ENCODE assay signal across 14 cellular contexts in the genomic region with DNA sequence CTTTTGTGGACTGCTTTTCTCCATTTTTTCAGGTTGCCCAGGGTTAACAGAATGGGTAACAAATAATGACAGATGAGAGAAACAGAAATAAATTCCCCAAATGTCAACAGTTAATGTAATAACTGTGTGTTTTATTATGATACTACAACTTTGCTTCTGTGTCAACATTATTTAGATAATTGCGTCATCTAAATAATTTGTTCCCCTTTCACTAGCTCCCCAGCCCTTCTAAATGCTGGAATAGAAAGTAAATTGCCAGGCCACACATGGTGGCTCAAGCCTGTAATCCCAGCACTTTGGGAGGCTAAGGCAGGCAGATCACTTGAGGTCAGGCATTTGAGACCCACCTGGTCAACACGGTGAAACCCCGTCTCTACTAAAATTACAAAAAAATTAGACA. TPM values are rescaled to one million over a fixed set of nuclear protein-coding genes. Genes with fewer than 3 reads are reported as not detected.
DNase-seq lines count a peak whose midpoint lies in the region; ATAC-seq, FAIRE-seq and TF ChIP-seq lines count a peak whose summit lies in the region.
"Had no signal": no experiment of that assay in that cellular context is flagged by ENCODE, and none has a peak within 500 bp of the region (broad histone marks: within the 10 kb centered on the region; RNA-seq: fewer than 3 reads in every experiment).

No MANE protein-coding gene starts in this region.

- no peak for FAIRE-seq in HepG2 (lab: Jason Lieb, UNC)

- no peak overlapping the region for H2BK12ac ChIP-seq in H9 (ENCODE audit: insufficient read length, low read depth, low read length)

- H2BK15ac ChIP-seq in H9 (ENCODE audit: low read depth, low read length) = no peak overlapping the region

- TF ChIP-seq POLR2A in HepG2 (IDR thresholded peaks at IDR 0.05; ENCODE audit: insufficient read depth in 1 of 2, low read depth in 2 of 2, low read length in 2 of 2) (no peak), GM18505 (IDR thresholded peaks at IDR 0.05; ENCODE audit: borderline replicate concordance, extremely low read depth, insufficient read depth, insufficient read length) (no peak)

- no peak for TF ChIP-seq RAD21 in HepG2 (CRISPR knock-in tag; IDR thresholded peaks at IDR 0.05)

- no peaks in the 10 kb centered on the region for H3K27me3 Mint-ChIP-seq in H9 (ENCODE audit: low read depth)
- no peaks in the 10 kb centered on the region for H3K27me3 Mint-ChIP-seq in activated T-helper 17 cell treated with anti-CD3 and anti-CD28 coated beads, Interleukin-2, amount 50 U/mL, for 72 hours
- H3K27me3 Mint-ChIP-seq: B cell had no signal

- H3K23ac ChIP-seq in H9 (ENCODE audit: insufficient read length, low read depth, low read length) = no peak overlapping the region

- H3K4me1 ChIP-seq in H9 (ENCODE audit: insufficient read depth, low read length) = no peaks in the 10 kb centered on the region
- H3K4me1 ChIP-seq in HepG2 (ENCODE audit: insufficient read depth, low read length) = peaks cover 7% of the 10 kb centered on the region
- H3K4me1 ChIP-seq: SJCRH30 had no signal

- no peak overlapping the region for H2AK5ac ChIP-seq in H9 (ENCODE audit: insufficient read length, low read length)

- no peak overlapping the region for H4K5ac ChIP-seq in H9 (ENCODE audit: insufficient read length, low read depth, low read length)

- H4K91ac ChIP-seq in H9 (ENCODE audit: insufficient read length, low read depth, low read length) = no peak overlapping the region

- H3K36me3 Mint-ChIP-seq in H9 (ENCODE audit: insufficient read depth in 1 of 3, low read depth in 3 of 3) = peaks cover 42 to 90% (median 88%) of the 10 kb centered on the region in 3 experiments; a peak in 6 of 7 replicates
- peaks cover 98% of the 10 kb centered on the region for H3K36me3 Mint-ChIP-seq in activated T-helper 17 cell treated with anti-CD3 and anti-CD28 coated beads, Interleukin-2, amount 50 U/mL, for 72 hours (ENCODE audit: low read depth)

- POLR2A ChIA-PET in HepG2 (lab: Yijun Ruan, JAX) = no interaction called here

- no peak overlapping the region for H3K4ac ChIP-seq in H9 (ENCODE audit: low read depth, low read length)

- no peak overlapping the region for H2BK20ac ChIP-seq in H9 (ENCODE audit: low read depth, low read length, poor library complexity, severe bottlenecking)

- H4K8ac ChIP-seq in H9 (replicated peaks; ENCODE audit: insufficient read length, low read depth, low read length) = no peak overlapping the region

- no peaks in the 10 kb centered on the region for H3K9me3 ChIP-seq in H9 (ENCODE audit: control insufficient read depth, low read depth, low read length)
- H3K9me3 ChIP-seq in HepG2 (ENCODE audit: low read length) = no peaks in the 10 kb centered on the region
- H3K9me3 ChIP-seq: SJCRH30 had no signal

- H3T11ph ChIP-seq in H9 (ENCODE audit: low read length) = no peak overlapping the region

- H3K79me1 ChIP-seq in H9 (ENCODE audit: insufficient read depth, low read depth, low read length, poor library complexity, severe bottlenecking) = no peaks in the 10 kb centered on the region

- H3K9me3 Mint-ChIP-seq in H9 = no peaks in the 10 kb centered on the region
- no peaks in the 10 kb centered on the region for H3K9me3 Mint-ChIP-seq in activated T-helper 17 cell treated with anti-CD3 and anti-CD28 coated beads, Interleukin-2, amount 50 U/mL, for 72 hours

- no peaks in the 10 kb centered on the region for H3K23me2 ChIP-seq in H9 (ENCODE audit: insufficient read length, low read depth, low read length, poor library complexity, severe bottlenecking)

- no peak for TF ChIP-seq EP300 in HepG2 (IDR thresholded peaks at IDR 0.05; ENCODE audit: low read depth in 2 of 2, low read length in 2 of 2)
- TF ChIP-seq EP300 in HepG2 (CRISPR knock-in tag; IDR thresholded peaks at IDR 0.05; ENCODE audit: borderline replicate concordance) = no peak

- peak overlapping the region in 2 of 3 experiments; percentile 14 to 80; a peak in 2 of 7 replicates for H3K27ac Mint-ChIP-seq in H9
- no peak overlapping the region for H3K27ac Mint-ChIP-seq in activated T-helper 17 cell treated with anti-CD3 and anti-CD28 coated beads, Interleukin-2, amount 50 U/mL, for 72 hours
- H3K27ac Mint-ChIP-seq: B cell had no signal

- no peak overlapping the region for H2AFZ ChIP-seq in H9 (ENCODE audit: low read length)
- H2AFZ ChIP-seq in HepG2 (ENCODE audit: low read length) = no peak overlapping the region

- DNase-seq in CD1c-positive myeloid dendritic cell (ENCODE audit: extremely low spot score) (peak; percentile 15), H9 (no peak), NCI-H774 (lab: John Stamatoyannopoulos, UW) (peak; percentile 76), HepG2 (ENCODE audit: low spot score) (no peak), HK-2 (ENCODE audit: unreplicated experiment) (no peak)
- DNase-seq: ACHN, H7, NCI-H1436, NCI-H446, SJCRH30 had no signal

- H3K56ac ChIP-seq in H9 (ENCODE audit: insufficient read length, low read depth, low read length) = no peak overlapping the region

- no peak overlapping the region for H3K4me3 Mint-ChIP-seq in H9
- no peak overlapping the region for H3K4me3 Mint-ChIP-seq in activated T-helper 17 cell treated with anti-CD3 and anti-CD28 coated beads, Interleukin-2, amount 50 U/mL, for 72 hours
- H3K4me3 Mint-ChIP-seq: B cell had no signal

- H3K9ac ChIP-seq in H9 (ENCODE audit: extremely low read depth, insufficient read length, low read length) = no peak overlapping the region
- H3K9ac ChIP-seq in HepG2 (ENCODE audit: insufficient read depth, low read depth, low read length) = no peak overlapping the region
- H3K9ac ChIP-seq: KMS-11 had no signal

- in situ Hi-C loops in HepG2 (cut with HindIII; ENCODE audit: extremely low pct_ligation_motif_present, low pct_unique_long_range_greater_than_20kb) = no loop called here

- H3K27me3 ChIP-seq in H9 (ENCODE audit: insufficient read depth, low read length) = no peaks in the 10 kb centered on the region
- H3K27me3 ChIP-seq in HepG2 (ENCODE audit: control insufficient read depth in 1 of 2, insufficient read depth in 2 of 2, low read length in 2 of 2) = no peaks in the 10 kb centered on the region
- H3K27me3 ChIP-seq: SJCRH30 had no signal

- no peak overlapping the region for H3K18ac ChIP-seq in H9 (ENCODE audit: insufficient read length, low read depth, low read length)

- TF ChIP-seq CTCF in H9 (conservative IDR thresholded peaks at IDR 0.05) (no peak), HepG2 (CRISPR knock-in tag; IDR thresholded peaks at IDR 0.05) (no peak)

- no peaks in the 10 kb centered on the region for H4K20me1 ChIP-seq in H9 (ENCODE audit: control insufficient read depth, insufficient read depth, insufficient read length)
- no peaks in the 10 kb centered on the region for H4K20me1 ChIP-seq in HepG2 (ENCODE audit: insufficient read depth, low read length)

- H2BK120ac ChIP-seq in H9 (ENCODE audit: low read depth, low read length, poor library complexity, severe bottlenecking) = no peak overlapping the region

- H3K79me2 ChIP-seq in H9 (ENCODE audit: insufficient read depth, low read length) (no peaks in the 10 kb centered on the region), HepG2 (ENCODE audit: insufficient read depth, low read length) (no peaks in the 10 kb centered on the region)

- H3K36me3 ChIP-seq in HepG2 (replicated peaks in 1 of 2; ENCODE audit: control insufficient read depth in 1 of 2, insufficient read depth in 2 of 2, low read length in 2 of 2) = peaks cover 11 to 81% of the 10 kb centered on the region in 2 experiments; a peak in 4 of 5 replicates

- H3K27ac ChIP-seq in H9 (ENCODE audit: insufficient read length, low read depth, low read length) (no peak overlapping the region), HepG2 (ENCODE audit: extremely low read length, insufficient read depth, low read length) (no peak overlapping the region)
- H3K27ac ChIP-seq: KMS-11, SJCRH30 had no signal

- H3K4me1 Mint-ChIP-seq in H9 = 0 out of 4 replicates have a peak, but pooled peaks cover 0 to 3% of the 10 kb centered on the region in 2 experiments
- H3K4me1 Mint-ChIP-seq in activated T-helper 17 cell treated with anti-CD3 and anti-CD28 coated beads, Interleukin-2, amount 50 U/mL, for 72 hours = peaks cover 6% of the 10 kb centered on the region
- H3K4me1 Mint-ChIP-seq: B cell had no signal

- no TSS peak for BruUV-seq in HepG2 (replicated peaks; lab: Mats Ljungman, UMichigan)

- ATAC-seq in HepG2 (no peak), GM18505 (IDR thresholded peaks at IDR 0.05; ENCODE audit: unreplicated experiment) (no peak)
- ATAC-seq in activated T-helper 17 cell treated with anti-CD3 and anti-CD28 coated beads, Interleukin-2, amount 50 U/mL, for 72 hours (replicated peaks) = no peak

- H3K4me2 ChIP-seq in H9 (ENCODE audit: insufficient read depth, insufficient read length, low read length) (no peak overlapping the region), HepG2 (ENCODE audit: low read depth, low read length) (no peak overlapping the region)
- H3K4me2 ChIP-seq: KMS-11 had no signal

- H3K4me3 ChIP-seq in HepG2 (replicated peaks in 1 of 3; ENCODE audit: insufficient read depth in 1 of 3, low read depth in 2 of 3, low read length in 3 of 3) = no peak overlapping the region
- H3K4me3 ChIP-seq: SJCRH30 had no signal

- no CpG with 5 or more reads among the region's 3 CpGs for WGBS in H9 (ENCODE audit: extremely low coverage, insufficient read length, low lambda C conversion rate)
- whole genome bisulfite sequencing in HepG2 (ENCODE audit: low lambda C conversion rate) = 96% methylated on average over 3 of the region's 3 CpGs

- intact Hi-C loops in HepG2 (cut with micrococcal nuclease; ENCODE audit: unreplicated experiment) = no loop called here

- CTCF ChIA-PET in HepG2 (lab: Yijun Ruan, JAX; ENCODE audit: low intra/inter-chr PET ratio, low total read pairs) = no interaction called here

- H3K14ac ChIP-seq in H9 (ENCODE audit: insufficient read depth, low read length) = no peak overlapping the region

- H2BK5ac ChIP-seq in H9 (ENCODE audit: insufficient read length, low read length) = no peak overlapping the region

RNA-seq across cellular contexts. Expression of a gene that starts 53.5 kb away (rescaled TPM):
- total RNA-seq in H9 (2021) = 58.8 and 60.2 TPM in 2 replicates
- 9.1 and 16.2 TPM in 2 replicates for total RNA-seq in HepG2 (2016; rRNA removed; fragmentation: Illumina TruSeq; extraction: Trizol)
- 6.7 and 7.6 TPM in 2 replicates for total RNA-seq in HepG2 (2016; cell fraction: cytosol; rRNA removed; fragmentation: Illumina TruSeq; extraction: Trizol; ENCODE audit: low read depth)
- total RNA-seq in HepG2 (2016; cell fraction: insoluble cytoplasmic fraction; rRNA removed; fragmentation: Illumina TruSeq; extraction: Trizol) = 8.0 and 14.4 TPM in 2 replicates
- 13.6 and 14.3 TPM in 2 replicates for total RNA-seq in HepG2 (2016; cell fraction: membrane; rRNA removed; fragmentation: Illumina TruSeq; extraction: Trizol)
- 10.3 and 11.7 TPM in 2 replicates for total RNA-seq in HepG2 (2016; cell fraction: nucleus; rRNA removed; fragmentation: Illumina TruSeq; extraction: Trizol)
- polyA plus RNA-seq in HepG2 (2011; rRNA removed) = 24.8 and 32.1 TPM in 2 replicates
- 18.3 and 19.4 TPM in 2 replicates for polyA plus RNA-seq in HepG2 (2011; cell fraction: cytosol; rRNA removed)
- 18.0 and 18.4 TPM in 2 replicates for polyA plus RNA-seq in HepG2 (2011; cell fraction: nucleus; rRNA removed)
- 13.1 and 14.4 TPM in 2 replicates for polyA plus RNA-seq in HepG2 (2012)
- polyA plus RNA-seq in HepG2 (2016; cell fraction: cytosol; fragmentation: Illumina TruSeq; extraction: Trizol; ENCODE audit: low read depth) = 1.8 and 2.4 TPM in 2 replicates
- 18.8 and 19.6 TPM in 2 replicates for polyA plus RNA-seq in HepG2 (2016; cell fraction: insoluble cytoplasmic fraction; fragmentation: Illumina TruSeq; extraction: Trizol; ENCODE audit: low read depth)
- polyA plus RNA-seq in HepG2 (2016; cell fraction: membrane; fragmentation: Illumina TruSeq; extraction: Trizol; ENCODE audit: low read depth) = 8.9 and 9.0 TPM in 2 replicates
- polyA plus RNA-seq in HepG2 (2016; cell fraction: nucleus; fragmentation: Illumina TruSeq; extraction: Trizol; ENCODE audit: insufficient read depth, low read depth) = 14.3 and 15.2 TPM in 2 replicates
- 76.4 and 85.4 TPM in 2 replicates for polyA minus RNA-seq in HepG2 (2011; rRNA and poly(A)+ RNA removed; ENCODE audit: low replicate concordance)
- 15.9 and 21.4 TPM in 2 replicates for polyA minus RNA-seq in HepG2 (2011; cell fraction: cytosol; rRNA and poly(A)+ RNA removed)
- polyA minus RNA-seq in HepG2 (2011; cell fraction: nucleus; rRNA and poly(A)+ RNA removed) = 24.9 and 25.5 TPM in 2 replicates
- total RNA-seq in activated T-helper 17 cell treated with anti-CD3 and anti-CD28 coated beads, Interleukin-2, amount 50 U/mL, for 72 hours = 10 to 100 TPM; 39.1 to 39.3 TPM

Comparison
In these comparisons a context has a peak if more than half of its experiments do, and no peak if none do; other contexts are left out.
1. DNase-seq: peak in CD1c-positive myeloid dendritic cell (single experiment) and NCI-H774 (single experiment); none in H9 (single experiment), HepG2 (single experiment) and HK-2 (single experiment).